27 cellular contexts compared by ENCODE assay signal in genomic region chrX:20511792-20512191, GRCh38.
"Had no signal": no experiment of that assay in that cellular context is flagged by ENCODE, and none has a peak within 500 bp of the region (broad histone marks: within the 10 kb centered on the region; RNA-seq: fewer than 3 reads in every experiment).

No MANE protein-coding gene starts in this region.

- H3K4me1 ChIP-seq: colonic mucosa, esophagus squamous epithelium, spleen, testis had no signal

- ATAC-seq: heart right ventricle; psoas muscle; right cardiac atrium; stimulated activated memory B cell treated with anti-CD40 and anti-IgM and Interleukin-4, amounts not matched to agents 10 μg/mL and 1 μg/mL and 100 μg/mL, for 72 hours; stimulated activated naive CD8-positive, alpha-beta T cell treated with anti-CD3 and anti-CD28 coated beads, Interleukin-15, Interleukin-2, amounts not matched to agents 100 U/mL and 50 U/mL, for 24 hours had no signal

- H3K36me3 ChIP-seq: colonic mucosa, esophagus squamous epithelium, heart right ventricle, ovary, spleen, tibial artery, upper lobe of left lung had no signal

- H3K4me3 ChIP-seq: colonic mucosa, esophagus squamous epithelium, heart right ventricle, lung, ovary, psoas muscle, skin epidermis, spleen, testis, tibial artery, upper lobe of left lung had no signal

- H3K9me3 ChIP-seq: colonic mucosa, esophagus squamous epithelium, heart right ventricle, ovary, psoas muscle, spleen, testis, tibial artery, upper lobe of left lung had no signal

- DNase-seq: colonic mucosa; effector memory CD4-positive, alpha-beta T cell; erythroblast; esophagus squamous epithelium; foreskin melanocyte; glutamatergic neuron; heart right ventricle; hippocampal formation; kidney glomerular epithelial cell; nephron progenitor cell; nucleus accumbens; ovary; posterior cingulate gyrus; psoas muscle; right cardiac atrium; spleen; stimulated activated CD4-positive, alpha-beta T cell treated with anti-CD3 and anti-CD28 coated beads, Interleukin-4, amount 100 ng/mL, for 4 hours; stimulated activated naive CD8-positive, alpha-beta T cell treated with anti-CD3 and anti-CD28 coated beads, Interleukin-15, Interleukin-2, amounts not matched to agents 100 U/mL and 50 U/mL, for 24 hours; substantia nigra; testis; tibial artery; upper lobe of left lung had no signal

- H3K27ac ChIP-seq: colonic mucosa, esophagus squamous epithelium, heart right ventricle, ovary, psoas muscle, skin epidermis, spleen, testis, tibial artery, upper lobe of left lung had no signal

- H3K27me3 ChIP-seq: colonic mucosa, esophagus squamous epithelium, ovary, testis, tibial artery, upper lobe of left lung had no signal

- FAIRE-seq: islet of Langerhans, urothelium cell line had no signal
